In genomic region chr5:34511063-34511462, GRCh38 we compare ENCODE assay signal across 22 cellular contexts.
A peak's percentile ranks its signal among the peaks of the same experiment; 100 is the strongest.
DNase-seq lines count a peak whose midpoint lies in the region; ATAC-seq and TF ChIP-seq lines count a peak whose summit lies in the region.
"Had no signal": no experiment of that assay in that cellular context is flagged by ENCODE, and none has a peak within 500 bp of the region (broad histone marks: within the 10 kb centered on the region; RNA-seq: fewer than 3 reads in every experiment).

No MANE protein-coding gene starts in this region.

- H3K4me1 ChIP-seq in Caco-2 = peaks cover 30% of the 10 kb centered on the region
- peaks cover 17% of the 10 kb centered on the region for H3K4me1 ChIP-seq in body of pancreas
- H3K4me1 ChIP-seq in lower lobe of right lung = peaks cover 5% of the 10 kb centered on the region
- peaks cover 15 to 30% of the 10 kb centered on the region in 2 donors for H3K4me1 ChIP-seq in thoracic aorta (ENCODE audit: control insufficient read depth in 1 of 2, low read depth in 2 of 2)
- H3K4me1 ChIP-seq in HAP-1 = no peaks in the 10 kb centered on the region

- no peaks in the 10 kb centered on the region for H3K27me3 Mint-ChIP-seq in Caco-2 (ENCODE audit: insufficient read depth, unreplicated experiment)
- H3K27me3 Mint-ChIP-seq: natural killer cell treated with Interleukin-12 subunit alpha and Interleukin-12 subunit beta and Interleukin-15 and Interleukin-18, amount 100 ng/mL, for 72 hours had no signal

- WGBS in body of pancreas, 2 donors = 12 to 26% methylated on average over 4 of the region's 4 CpGs

- H3K9me3 ChIP-seq in Caco-2 (no peaks in the 10 kb centered on the region), body of pancreas (no peaks in the 10 kb centered on the region), lower lobe of right lung (no peaks in the 10 kb centered on the region), thoracic aorta (no peaks in the 10 kb centered on the region), HAP-1 (no peaks in the 10 kb centered on the region)
- H3K9me3 ChIP-seq: transverse colon had no signal

- ATAC-seq in body of pancreas (peak; percentile 12), lower lobe of right lung (peak in 1 of 2 donors; percentile 72), thoracic aorta (ENCODE audit: insufficient number of reproducible peaks, low FRiP score, low read depth) (no peak), HG03159 (IDR thresholded peaks at IDR 0.05; ENCODE audit: unreplicated experiment) (no peak), GM21786 (IDR thresholded peaks at IDR 0.05; ENCODE audit: unreplicated experiment) (no peak)
- ATAC-seq: HCT116; natural killer cell treated with Interleukin-12 subunit alpha and Interleukin-12 subunit beta and Interleukin-15 and Interleukin-18, amount 100 ng/mL, for 72 hours had no signal

- POLR2A ChIA-PET in Caco-2 (lab: Charles Lee) = interaction anchor here (1.1 kb wide), 1 partner anchor 22 kb away, joined by 5 read pairs; no protein-coding TSS in a partner anchor

- TF ChIP-seq CTCF in Caco-2 (IDR thresholded peaks at IDR 0.05; ENCODE audit: insufficient read depth in 1 of 2, low read depth in 1 of 2, low read length in 1 of 2, severe bottlenecking in 1 of 2, unreplicated experiment in 1 of 2) (no peak), body of pancreas (IDR thresholded peaks at IDR 0.05) (no peak), lower lobe of right lung (IDR thresholded peaks at IDR 0.05) (no peak), thoracic aorta (IDR thresholded peaks at IDR 0.05) (no peak)

- H3K36me3 Mint-ChIP-seq in Caco-2 (ENCODE audit: insufficient read depth, unreplicated experiment) = no peaks in the 10 kb centered on the region
- H3K36me3 Mint-ChIP-seq: activated naive CD8-positive, alpha-beta T cell treated with anti-CD3 and anti-CD28 coated beads for 36 hours; natural killer cell treated with Interleukin-12 subunit alpha and Interleukin-12 subunit beta and Interleukin-15 and Interleukin-18, amount 100 ng/mL, for 72 hours had no signal

- peak overlapping the region; percentile 0 for H3K27ac Mint-ChIP-seq in Caco-2 (ENCODE audit: unreplicated experiment)
- H3K27ac Mint-ChIP-seq: activated B cell treated with CpG ODN at 0.5 μM for 24 hours; activated naive CD8-positive, alpha-beta T cell treated with anti-CD3 and anti-CD28 coated beads for 36 hours; CD4-positive, alpha-beta T cell; natural killer cell treated with Interleukin-12 subunit alpha and Interleukin-12 subunit beta and Interleukin-15 and Interleukin-18, amount 100 ng/mL, for 72 hours had no signal

- peaks cover 34% of the 10 kb centered on the region for H3K4me1 Mint-ChIP-seq in Caco-2 (ENCODE audit: low read depth, unreplicated experiment)
- H3K4me1 Mint-ChIP-seq: activated B cell treated with CpG ODN at 0.5 μM for 24 hours; activated naive CD8-positive, alpha-beta T cell treated with anti-CD3 and anti-CD28 coated beads for 36 hours had no signal

- BruUV-seq in Caco-2 (replicated peaks; lab: Mats Ljungman, UMichigan) = no TSS peak

- peak in 1 of 2 experiments; percentile 33 for DNase-seq in Caco-2
- no peak for DNase-seq in body of pancreas
- no peak for DNase-seq in lower lobe of right lung
- no peak for DNase-seq in thoracic aorta (ENCODE audit: low spot score)
- no peak for DNase-seq in HAP-1 (ENCODE audit: low spot score in 2 of 2)
- DNase-seq: activated B cell treated with CpG ODN at 0.5 μM for 24 hours; activated CD4-positive, alpha-beta T cell treated with anti-CD3 and anti-CD28 coated beads, Interleukin-2, amount 50 U/mL, for 4 hours; activated naive CD8-positive, alpha-beta T cell treated with anti-CD3 and anti-CD28 coated beads for 36 hours; CD4-positive, alpha-beta T cell; DMS79; KG1; midbrain; MV-4-11; NCI-H1694; stimulated activated CD4-positive, alpha-beta T cell treated with anti-CD3 and anti-CD28 coated beads, Interleukin-2, amount 100 ng/mL, for 48 hours; stimulated activated naive CD4-positive, alpha-beta T cell; transverse colon had no signal

- H3K36me3 ChIP-seq in Caco-2 (ENCODE audit: control insufficient read depth, insufficient read depth, low read length) (no peaks in the 10 kb centered on the region), body of pancreas (replicated peaks in 1 of 2; ENCODE audit: insufficient read depth in 1 of 2, low read depth in 2 of 2) (no peaks in the 10 kb centered on the region), lower lobe of right lung (no peaks in the 10 kb centered on the region), thoracic aorta (no peaks in the 10 kb centered on the region), HAP-1 (replicated peaks) (no peaks in the 10 kb centered on the region)
- H3K36me3 ChIP-seq: transverse colon had no signal

- in situ Hi-C loops in HAP-1 (cut with MboI; ENCODE audit: low sequenced_read_pairs) = no loop called here

- no peaks in the 10 kb centered on the region for H3K27me3 ChIP-seq in Caco-2 (replicated peaks; ENCODE audit: control insufficient read depth, insufficient read depth, low read length)
- no peaks in the 10 kb centered on the region for H3K27me3 ChIP-seq in body of pancreas
- no peaks in the 10 kb centered on the region for H3K27me3 ChIP-seq in lower lobe of right lung (ENCODE audit: low read depth)
- H3K27me3 ChIP-seq in thoracic aorta (replicated peaks; ENCODE audit: insufficient read depth) = no peaks in the 10 kb centered on the region
- H3K27me3 ChIP-seq in HAP-1 (ENCODE audit: low read depth) = no peaks in the 10 kb centered on the region
- H3K27me3 ChIP-seq: transverse colon had no signal

- no peaks in the 10 kb centered on the region for H3K9me3 Mint-ChIP-seq in Caco-2 (ENCODE audit: unreplicated experiment)
- H3K9me3 Mint-ChIP-seq: activated B cell treated with CpG ODN at 0.5 μM for 24 hours; activated naive CD8-positive, alpha-beta T cell treated with anti-CD3 and anti-CD28 coated beads for 36 hours; CD4-positive, alpha-beta T cell; natural killer cell treated with Interleukin-12 subunit alpha and Interleukin-12 subunit beta and Interleukin-15 and Interleukin-18, amount 100 ng/mL, for 72 hours had no signal

- H3K4me3 ChIP-seq in Caco-2 (ENCODE audit: low read depth, low read length) (no peak overlapping the region), body of pancreas (no peak overlapping the region), lower lobe of right lung (no peak overlapping the region), thoracic aorta (no peak overlapping the region), HAP-1 (no peak overlapping the region)
- H3K4me3 ChIP-seq: skin epidermis, transverse colon had no signal

- H3K4me3 Mint-ChIP-seq in Caco-2 (ENCODE audit: unreplicated experiment) = no peak overlapping the region
- H3K4me3 Mint-ChIP-seq: activated B cell treated with CpG ODN at 0.5 μM for 24 hours; activated naive CD8-positive, alpha-beta T cell treated with anti-CD3 and anti-CD28 coated beads for 36 hours; CD4-positive, alpha-beta T cell; natural killer cell treated with Interleukin-12 subunit alpha and Interleukin-12 subunit beta and Interleukin-15 and Interleukin-18, amount 100 ng/mL, for 72 hours had no signal

- CTCF ChIA-PET in Caco-2 (lab: Charles Lee) = no interaction called here

- no peak for TF ChIP-seq POLR2A in body of pancreas (IDR thresholded peaks at IDR 0.05)

- H3K27ac ChIP-seq in body of pancreas (peak overlapping the region in 2 of 4 donors; percentile 33 to 62), lower lobe of right lung (peak overlapping the region; percentile 13), thoracic aorta (peak overlapping the region; percentile 70 to 72)
- H3K27ac ChIP-seq: skin epidermis had no signal

- intact Hi-C loops in Caco-2 (cut with micrococcal nuclease; ENCODE audit: unreplicated experiment) (loop anchor here (1.0 kb wide), 2 partner anchors 11 to 24 kb away; no protein-coding TSS in a partner anchor), body of pancreas (cut with DNase I) (no loop called here), lower lobe of right lung (cut with DNase I) (no loop called here)
